15 cellular contexts compared by ENCODE assay signal in genomic region chr12:117076410-117077372, GRCh38. TPM values are rescaled to one million over a fixed set of nuclear protein-coding genes. Genes with fewer than 3 reads are reported as not detected.
DNase-seq lines count a peak whose midpoint lies in the region; ATAC-seq, FAIRE-seq and TF ChIP-seq lines count a peak whose summit lies in the region.
"Had no signal": no experiment of that assay in that cellular context is flagged by ENCODE, and none has a peak within 500 bp of the region (broad histone marks: within the 10 kb centered on the region; RNA-seq: fewer than 3 reads in every experiment).

No MANE protein-coding gene starts in this region.

- no peaks in the 10 kb centered on the region for H3K27me3 ChIP-seq in CD8-positive, alpha-beta memory T cell (ENCODE audit: insufficient read depth, low read length, poor library complexity, severe bottlenecking)
- no peaks in the 10 kb centered on the region for H3K27me3 ChIP-seq in H9 (ENCODE audit: insufficient read depth, low read length)
- no peaks in the 10 kb centered on the region for H3K27me3 ChIP-seq in brain microvascular endothelial cell (replicated peaks)
- H3K27me3 ChIP-seq: ascending aorta had no signal

- H3K23me2 ChIP-seq in H9 (ENCODE audit: insufficient read length, low read depth, low read length, poor library complexity, severe bottlenecking), result no peaks in the 10 kb centered on the region

- no peak overlapping the region for H3K4me3 ChIP-seq in CD8-positive, alpha-beta memory T cell (ENCODE audit: low read length)
- H3K4me3 ChIP-seq in brain microvascular endothelial cell (ENCODE audit: low read depth, low read length), result no peak overlapping the region
- H3K4me3 ChIP-seq: ascending aorta, GM23248, PC-9 had no signal

- no peaks in the 10 kb centered on the region for H3K79me2 ChIP-seq in H9 (ENCODE audit: insufficient read depth, low read length)

- H3K56ac ChIP-seq in H9 (ENCODE audit: insufficient read length, low read depth, low read length), result no peak overlapping the region

- H3K4me3 Mint-ChIP-seq in CD8-positive, alpha-beta memory T cell, result no peak overlapping the region
- H3K4me3 Mint-ChIP-seq in H9, result no peak overlapping the region

- no peaks in the 10 kb centered on the region for H3K9me3 ChIP-seq in CD8-positive, alpha-beta memory T cell (ENCODE audit: low read length)
- H3K9me3 ChIP-seq in H9 (ENCODE audit: control insufficient read depth, low read depth, low read length), result no peaks in the 10 kb centered on the region
- H3K9me3 ChIP-seq: ascending aorta had no signal

- no peak overlapping the region for H2BK12ac ChIP-seq in H9 (ENCODE audit: insufficient read length, low read depth, low read length)

- no peak for TF ChIP-seq CTCF in H9 (conservative IDR thresholded peaks at IDR 0.05)
- no peak for TF ChIP-seq CTCF in brain microvascular endothelial cell (IDR thresholded peaks at IDR 0.05; ENCODE audit: low read depth, low read length, missing control alignments)

- H4K20me1 ChIP-seq in H9 (ENCODE audit: control insufficient read depth, insufficient read depth, insufficient read length), result no peaks in the 10 kb centered on the region

- H3K36me3 Mint-ChIP-seq in CD8-positive, alpha-beta memory T cell, result peaks cover 0 to 1% (median 0%) of the 10 kb centered on the region in 3 donors
- no peaks in the 10 kb centered on the region for H3K36me3 Mint-ChIP-seq in H9 (ENCODE audit: insufficient read depth in 1 of 3, low read depth in 3 of 3)

- H3K18ac ChIP-seq in H9 (ENCODE audit: insufficient read length, low read depth, low read length), result no peak overlapping the region

- no peak overlapping the region for H3K4ac ChIP-seq in H9 (ENCODE audit: low read depth, low read length)

- no peak overlapping the region for H2BK120ac ChIP-seq in H9 (ENCODE audit: low read depth, low read length, poor library complexity, severe bottlenecking)

- H4K91ac ChIP-seq in H9 (ENCODE audit: insufficient read length, low read depth, low read length), result no peak overlapping the region

- no peak overlapping the region for H3T11ph ChIP-seq in H9 (ENCODE audit: low read length)

- POLR2A ChIA-PET in CD8-positive, alpha-beta memory T cell (lab: Charles Lee), result no interaction called here

- H4K8ac ChIP-seq in H9 (replicated peaks; ENCODE audit: insufficient read length, low read depth, low read length), result no peak overlapping the region

- ATAC-seq in left ventricle myocardium superior, result peak; percentile 19

- CTCF ChIA-PET in CD8-positive, alpha-beta memory T cell (lab: Charles Lee), result interaction anchor here (0.7 to 1.3 kb wide), 2 partner anchors 10 to 257 kb away, joined by 3 read pairs; no protein-coding TSS in a partner anchor

- H3K4me1 Mint-ChIP-seq in CD8-positive, alpha-beta memory T cell, result peaks cover 7 to 12% (median 9%) of the 10 kb centered on the region in 3 donors
- H3K4me1 Mint-ChIP-seq in H9, result peaks cover 11 to 16% of the 10 kb centered on the region in 2 experiments

- H2BK15ac ChIP-seq in H9 (ENCODE audit: low read depth, low read length), result no peak overlapping the region

- H3K4me2 ChIP-seq in H9 (ENCODE audit: insufficient read depth, insufficient read length, low read length), result no peak overlapping the region
- H3K4me2 ChIP-seq: PC-9 had no signal

- H3K4me1 ChIP-seq in CD8-positive, alpha-beta memory T cell (ENCODE audit: insufficient read depth, low read length), result peaks cover 8% of the 10 kb centered on the region
- peaks cover 2% of the 10 kb centered on the region; the same call in 1 of the 2 replicates for H3K4me1 ChIP-seq in H9 (ENCODE audit: insufficient read depth, low read length)
- H3K4me1 ChIP-seq: ascending aorta had no signal

- H2BK20ac ChIP-seq in H9 (ENCODE audit: low read depth, low read length, poor library complexity, severe bottlenecking), result no peak overlapping the region

- H3K9me3 Mint-ChIP-seq in CD8-positive, alpha-beta memory T cell, result no peaks in the 10 kb centered on the region
- H3K9me3 Mint-ChIP-seq in H9, result no peaks in the 10 kb centered on the region

- intact Hi-C loops in left ventricle myocardium superior (cut with micrococcal nuclease), result no loop called here

- FAIRE-seq in GM19239 (lab: Jason Lieb, UNC), result no peak
- FAIRE-seq: islet of Langerhans had no signal

- no peak overlapping the region for H2BK5ac ChIP-seq in H9 (ENCODE audit: insufficient read length, low read length)

- no peak overlapping the region for H3K27ac ChIP-seq in CD8-positive, alpha-beta memory T cell (ENCODE audit: low read depth, low read length)
- H3K27ac ChIP-seq in H9 (ENCODE audit: insufficient read length, low read depth, low read length) (no peak overlapping the region), brain microvascular endothelial cell (no peak overlapping the region)
- H3K27ac ChIP-seq: ascending aorta, GM23248, PC-9 had no signal

- no peaks in the 10 kb centered on the region for H3K79me1 ChIP-seq in H9 (ENCODE audit: insufficient read depth, low read depth, low read length, poor library complexity, severe bottlenecking)

- no peak overlapping the region for H2AK5ac ChIP-seq in H9 (ENCODE audit: insufficient read length, low read length)

- no peak for DNase-seq in CD8-positive, alpha-beta memory T cell
- DNase-seq in H9 (no peak), RPMI8226 (peak; percentile 22), left ventricle myocardium superior (peak; percentile 17), NCI-H2107 (lab: John Stamatoyannopoulos, UW) (no peak), brain microvascular endothelial cell (no peak), DMS 273 (lab: John Stamatoyannopoulos, UW; ENCODE audit: unreplicated experiment) (no peak), GM19239 (ENCODE audit: insufficient read length, low spot score) (no peak)
- DNase-seq: erythroblast; GM23248; PC-9; stimulated activated CD4-positive, alpha-beta T cell treated with anti-CD3 and anti-CD28 coated beads, Interleukin-2, amount 100 ng/mL, for 48 hours had no signal

- no peak overlapping the region for H2AFZ ChIP-seq in H9 (ENCODE audit: low read length)
- H2AFZ ChIP-seq: GM23248, PC-9 had no signal

- H3K9ac ChIP-seq in H9 (ENCODE audit: extremely low read depth, insufficient read length, low read length), result no peak overlapping the region
- H3K9ac ChIP-seq: GM23248 had no signal

- H3K27ac Mint-ChIP-seq in CD8-positive, alpha-beta memory T cell, result peak overlapping the region in 5 of 8 donors; percentile 4 to 56 (median 17)
- peak overlapping the region; percentile 71 to 81 (median 76); a peak in 5 of 7 replicates for H3K27ac Mint-ChIP-seq in H9

- no peak overlapping the region for H3K14ac ChIP-seq in H9 (ENCODE audit: insufficient read depth, low read length)

- H3K23ac ChIP-seq in H9 (ENCODE audit: insufficient read length, low read depth, low read length), result no peak overlapping the region

- no peaks in the 10 kb centered on the region for H3K36me3 ChIP-seq in CD8-positive, alpha-beta memory T cell (ENCODE audit: insufficient read depth, low read length)
- H3K36me3 ChIP-seq in brain microvascular endothelial cell (replicated peaks), result no peaks in the 10 kb centered on the region
- H3K36me3 ChIP-seq: ascending aorta had no signal

- in situ Hi-C loops in brain microvascular endothelial cell (cut with HindIII; ENCODE audit: low pct_ligation_motif_present, low sequenced_read_pairs), result no loop called here

- no CpG with 5 or more reads among the region's 24 CpGs for WGBS in H9 (ENCODE audit: extremely low coverage, insufficient read length, low lambda C conversion rate)

- no peak overlapping the region for H4K5ac ChIP-seq in H9 (ENCODE audit: insufficient read length, low read depth, low read length)

- no peaks in the 10 kb centered on the region for H3K27me3 Mint-ChIP-seq in CD8-positive, alpha-beta memory T cell
- H3K27me3 Mint-ChIP-seq in H9 (ENCODE audit: low read depth), result no peaks in the 10 kb centered on the region

RNA-seq across cellular contexts. Expression of gene TESC, which starts 22.5 kb away (rescaled TPM):
- 10 to 100 TPM; 32.3 to 32.6 TPM for total RNA-seq in CD8-positive, alpha-beta memory T cell
- polyA plus RNA-seq in CD8-positive, alpha-beta memory T cell, result 22.8 TPM
- 5.4 and 5.8 TPM in 2 replicates for total RNA-seq in H9 (2021)
- total RNA-seq in left ventricle myocardium superior, result 115 TPM
- total RNA-seq: GM23248, osteoblast, PC-9 had no signal

Comparison
In these comparisons a context has a peak if more than half of its experiments do, and no peak if none do; other contexts are left out.
1. DNase-seq: peak in RPMI8226 (single experiment) and left ventricle myocardium superior (single experiment); none in CD8-positive, alpha-beta memory T cell (0 of 5), H9 (single experiment), NCI-H2107 (single experiment), brain microvascular endothelial cell (single experiment), DMS 273 (single experiment) and GM19239 (single experiment).